In the genomic region with DNA sequence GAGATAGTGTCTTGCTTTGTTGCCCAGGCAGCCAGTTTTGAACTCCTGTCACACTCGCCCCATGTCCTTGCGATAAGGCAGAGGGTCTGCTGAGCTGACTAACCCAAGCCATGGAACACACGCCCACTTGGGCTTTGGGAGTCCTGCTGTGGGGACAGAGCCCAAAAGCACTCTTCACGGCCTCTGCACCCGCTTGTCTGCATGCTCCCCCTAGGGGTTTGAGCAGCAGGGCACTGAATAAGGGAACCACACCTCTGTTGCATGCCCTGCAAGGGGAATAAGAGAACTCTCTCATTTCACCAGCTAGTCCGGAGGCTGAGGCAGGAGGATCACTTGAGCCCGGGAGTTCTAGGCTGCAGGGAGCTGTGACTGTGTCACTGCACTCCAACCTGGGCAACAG, we compare ENCODE assay signal across 21 cellular contexts.
"Had no signal": no experiment of that assay in that cellular context is flagged by ENCODE, and none has a peak within 500 bp of the region (broad histone marks: within the 10 kb centered on the region; RNA-seq: fewer than 3 reads in every experiment).

No MANE protein-coding gene starts in this region.

- H3K27me3 ChIP-seq: breast epithelium, right atrium auricular region, tibial artery had no signal

- H3K4me1 ChIP-seq: breast epithelium, right atrium auricular region, tibial artery had no signal

- H3K4me3 Mint-ChIP-seq: activated naive CD8-positive, alpha-beta T cell treated with anti-CD3 and anti-CD28 coated beads, Interleukin-2, amount 50 U/mL, for 24 hours; natural killer cell had no signal

- H3K27ac ChIP-seq: breast epithelium, right atrium auricular region, tibial artery had no signal

- H3K9me3 Mint-ChIP-seq: activated naive CD8-positive, alpha-beta T cell treated with anti-CD3 and anti-CD28 coated beads, Interleukin-2, amount 50 U/mL, for 24 hours; natural killer cell had no signal

- H3K36me3 Mint-ChIP-seq: natural killer cell had no signal

- H3K4me1 Mint-ChIP-seq: activated naive CD8-positive, alpha-beta T cell treated with anti-CD3 and anti-CD28 coated beads, Interleukin-2, amount 50 U/mL, for 24 hours; natural killer cell had no signal

- H3K36me3 ChIP-seq: breast epithelium, right atrium auricular region, tibial artery had no signal

- ATAC-seq: activated naive CD8-positive, alpha-beta T cell treated with anti-CD3 and anti-CD28 coated beads, Interleukin-2, amount 50 U/mL, for 24 hours; natural killer cell had no signal

- H3K4me3 ChIP-seq: breast epithelium, right atrium auricular region, tibial artery had no signal

- DNase-seq: activated CD4-positive, alpha-beta T cell treated with anti-CD3 and anti-CD28 coated beads, Interleukin-2, amount 50 U/mL, for 4 hours; activated CD4-positive, CD25-positive, alpha-beta regulatory T cell treated with anti-CD3 and anti-CD28 coated beads, Interleukin-2, amount 50 U/mL, for 72 hours; activated naive CD4-positive, alpha-beta T cell treated with Interleukin-2 at 50 U/mL for 16 hours; activated naive CD8-positive, alpha-beta T cell treated with anti-CD3 and anti-CD28 coated beads, Interleukin-2, amount 50 U/mL, for 24 hours; activated T-cell treated with anti-CD3 and anti-CD28 coated beads for 4 hours; aorta; cerebellar nuclear complex; effector CD8-positive, alpha-beta T cell; foreskin fibroblast; glutamatergic neuron; hypothalamus; kidney glomerular epithelial cell; mesenchymal stem cell; natural killer cell; posterior cingulate gyrus; small intestine; stimulated activated CD4-positive, alpha-beta T cell treated with anti-CD3 and anti-CD28 coated beads, Interleukin-4, amount 100 ng/mL, for 24 hours; stimulated activated naive CD4-positive, alpha-beta T cell; tibial artery had no signal

- H3K27ac Mint-ChIP-seq: activated naive CD8-positive, alpha-beta T cell treated with anti-CD3 and anti-CD28 coated beads, Interleukin-2, amount 50 U/mL, for 24 hours; natural killer cell had no signal

- H3K9me3 ChIP-seq: breast epithelium, right atrium auricular region, tibial artery had no signal
